ENCODE assay signal across 9 cellular contexts in the genomic region with DNA sequence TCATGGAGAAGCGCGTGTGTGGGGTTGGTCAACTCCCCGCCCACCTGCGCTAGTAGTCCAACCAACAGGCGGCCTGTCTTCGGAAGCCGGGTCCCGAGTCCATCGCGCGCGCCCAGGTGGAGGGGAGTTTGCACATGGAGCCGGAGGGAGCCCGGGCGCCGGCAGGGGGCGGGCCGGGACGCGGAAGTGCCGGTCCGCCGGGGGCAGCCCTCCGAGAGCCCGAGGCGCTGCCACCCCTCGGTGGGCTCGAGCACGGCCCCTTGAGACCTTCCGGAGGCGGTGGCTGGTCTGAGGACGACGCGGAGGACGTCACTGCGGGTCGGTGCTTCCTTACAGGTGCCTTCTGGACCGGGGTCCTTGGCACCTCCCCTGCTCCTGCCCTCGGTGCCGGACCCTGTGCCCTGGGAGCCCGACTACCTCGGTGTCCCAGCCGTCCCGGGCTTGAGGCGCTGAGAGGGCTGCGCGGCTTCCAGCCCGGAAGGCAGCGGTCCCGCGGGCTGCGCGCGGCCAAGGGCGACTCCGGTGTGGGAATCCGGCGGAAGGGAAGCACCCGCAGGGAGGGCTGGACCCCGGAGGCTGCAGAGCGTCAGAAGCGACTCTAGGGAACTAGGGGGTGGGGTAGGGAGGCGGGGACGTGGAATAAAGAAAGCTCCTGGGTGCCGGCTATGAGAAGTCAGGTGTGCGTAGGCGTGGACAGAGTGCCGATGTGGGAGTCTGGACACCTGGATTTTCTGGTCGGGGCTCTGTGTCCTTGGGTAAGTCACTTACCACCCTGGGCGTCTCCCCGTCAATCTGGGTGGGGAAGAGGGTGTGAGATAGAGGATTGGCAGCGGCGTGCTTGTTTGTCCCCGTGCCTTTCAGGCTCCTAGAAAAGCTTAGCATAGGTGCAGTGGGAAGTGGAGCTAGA.
DNase-seq lines count a peak whose midpoint lies in the region; ATAC-seq, FAIRE-seq and TF ChIP-seq lines count a peak whose summit lies in the region.
"Had no signal": no experiment of that assay in that cellular context is flagged by ENCODE, and none has a peak within 500 bp of the region (broad histone marks: within the 10 kb centered on the region; RNA-seq: fewer than 3 reads in every experiment).

No MANE protein-coding gene starts in this region.

- WGBS in A549 (ENCODE audit: missing lambda C conversion rate): 15% methylated on average over 25 of the region's 74 CpGs
- WGBS in lung, 2 donors: 3 to 5% methylated on average over 62 to 74 of the region's 74 CpGs
- 1 to 9% methylated on average over 14 to 57 of the region's 74 CpGs for WGBS in upper lobe of left lung, 2 donors

- CTCF ChIA-PET in A549 (lab: Yijun Ruan, JAX): no interaction called here

- FAIRE-seq in A549 (lab: Jason Lieb, UNC): no peak

- POLR2A ChIA-PET in A549 (lab: Yijun Ruan, JAX): no interaction called here

- peak; percentile 4 to 13 for DNase-seq in A549 (ENCODE audit: low read depth in 1 of 2, low spot score in 1 of 2)
- peak; percentile 62 for DNase-seq in NCI-H1092 treated with DMSO at 0.1 percent for 48 hours (lab: John Stamatoyannopoulos, UW)
- DNase-seq in astrocyte of the hippocampus (ENCODE audit: low read depth, low spot score): peak; percentile 16
- DNase-seq in lung (ENCODE audit: low spot score): no peak
- peak in 1 of 2 donors; percentile 82 for DNase-seq in upper lobe of left lung
- DNase-seq in activated CD4-positive, alpha-beta T cell treated with anti-CD3 and anti-CD28 coated beads, Interleukin-2, amount 50 U/mL, for 1 hour: no peak
- no peak for DNase-seq in activated naive CD4-positive, alpha-beta T cell treated with Interleukin-2 at 50 U/mL for 16 hours

- H3K4me1 ChIP-seq in A549 (0 out of 3 replicates have a peak, but pooled peaks cover 7% of the 10 kb centered on the region), lung (ENCODE audit: control insufficient read depth in 2 of 2, insufficient read depth in 2 of 2, low read length in 2 of 2) (peaks cover 11 to 14% of the 10 kb centered on the region in 2 donors), upper lobe of left lung (peaks cover 12 to 23% (median 14%) of the 10 kb centered on the region in 4 donors)

- H3K36me3 ChIP-seq in lung (ENCODE audit: control insufficient read depth in 2 of 2, insufficient read depth in 2 of 2, low read length in 2 of 2) (no peaks in the 10 kb centered on the region), upper lobe of left lung (no peaks in the 10 kb centered on the region)

- no peak for TF ChIP-seq RAD21 in A549 (conservative IDR thresholded peaks at IDR 0.05 in 1 of 2, IDR thresholded peaks at IDR 0.05 in 1 of 2)

- peak overlapping the region; percentile 38 for H3K4me3 ChIP-seq in A549
- H3K4me3 ChIP-seq in lung: no peak overlapping the region
- H3K4me3 ChIP-seq in upper lobe of left lung: peak overlapping the region; percentile 7 to 48 (median 38)
- H3K4me3 ChIP-seq: SK-N-MC had no signal

- no peak for TF ChIP-seq EP300 in A549 (IDR thresholded peaks at IDR 0.05)
- no peak for TF ChIP-seq EP300 in upper lobe of left lung (IDR thresholded peaks at IDR 0.05)

- TF ChIP-seq POLR2A in A549 (IDR thresholded peaks at IDR 0.05; ENCODE audit: low read length) (no peak), upper lobe of left lung (IDR thresholded peaks at IDR 0.05) (no peak)

- H3K27ac ChIP-seq in A549: no peak overlapping the region
- H3K27ac ChIP-seq in lung (ENCODE audit: low read depth in 1 of 2, low read length in 1 of 2): peak overlapping the region in 1 of 2 donors; percentile 17
- H3K27ac ChIP-seq in upper lobe of left lung: no peak overlapping the region
- H3K27ac ChIP-seq: SK-N-MC had no signal

- no peaks in the 10 kb centered on the region for H3K27me3 ChIP-seq in lung (ENCODE audit: control insufficient read depth, insufficient read depth)
- peaks cover 0 to 14% (median 7%) of the 10 kb centered on the region in 4 donors for H3K27me3 ChIP-seq in upper lobe of left lung

- H3K9me3 ChIP-seq in A549 (no peaks in the 10 kb centered on the region), lung (ENCODE audit: control insufficient read depth in 2 of 2, insufficient read depth in 1 of 2, low read length in 1 of 2) (peaks cover 0 to 2% of the 10 kb centered on the region in 2 donors), upper lobe of left lung (no peaks in the 10 kb centered on the region)

- H3K4me2 ChIP-seq in A549: peak overlapping the region; percentile 72

- TF ChIP-seq CTCF in A549 (IDR thresholded peaks at IDR 0.05): no peak
- TF ChIP-seq CTCF in lung (IDR thresholded peaks at IDR 0.05; ENCODE audit: control extremely low read depth, extremely low read depth): no peak
- TF ChIP-seq CTCF in upper lobe of left lung (IDR thresholded peaks at IDR 0.05): peak in 1 of 6 experiments; percentile 17

- ATAC-seq in A549: peak; percentile 69 to 90
- peak; percentile 23 for ATAC-seq in lung (ENCODE audit: insufficient read depth, low FRiP score)
- peak; percentile 49 to 51 for ATAC-seq in upper lobe of left lung (ENCODE audit: low FRiP score in 2 of 2)
- no peak for ATAC-seq in HG03439 (IDR thresholded peaks at IDR 0.05; ENCODE audit: unreplicated experiment)

TF ChIP-seq in A549, 52 proteins besides CTCF, POLR2A, EP300 and RAD21:
- no peak for TF ChIP-seq CBX2 (IDR thresholded peaks at IDR 0.05; ENCODE audit: borderline replicate concordance, low read depth)
- TF ChIP-seq HOXA7 (CRISPR knock-in tag; IDR thresholded peaks at IDR 0.05): no peak
- no peak for TF ChIP-seq ESRRA (IDR thresholded peaks at IDR 0.05; ENCODE audit: borderline replicate concordance, low read length)
- no peak for TF ChIP-seq POLR2AphosphoS2 (conservative IDR thresholded peaks at IDR 0.05; ENCODE audit: low read length)
- no peak for TF ChIP-seq KDM5A (IDR thresholded peaks at IDR 0.05)
- TF ChIP-seq ZSCAN20 (CRISPR knock-in tag; IDR thresholded peaks at IDR 0.05): no peak
- TF ChIP-seq ZFP36 (IDR thresholded peaks at IDR 0.05; ENCODE audit: borderline replicate concordance, partially characterized antibody): no peak
- TF ChIP-seq CHD2 (IDR thresholded peaks at IDR 0.05; ENCODE audit: low read length, partially characterized antibody): no peak
- no peak for TF ChIP-seq BCL3 (IDR thresholded peaks at IDR 0.05)
- TF ChIP-seq, protein P1, sequence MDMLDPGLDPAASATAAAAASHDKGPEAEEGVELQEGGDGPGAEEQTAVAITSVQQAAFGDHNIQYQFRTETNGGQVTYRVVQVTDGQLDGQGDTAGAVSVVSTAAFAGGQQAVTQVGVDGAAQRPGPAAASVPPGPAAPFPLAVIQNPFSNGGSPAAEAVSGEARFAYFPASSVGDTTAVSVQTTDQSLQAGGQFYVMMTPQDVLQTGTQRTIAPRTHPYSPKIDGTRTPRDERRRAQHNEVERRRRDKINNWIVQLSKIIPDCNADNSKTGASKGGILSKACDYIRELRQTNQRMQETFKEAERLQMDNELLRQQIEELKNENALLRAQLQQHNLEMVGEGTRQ (IDR thresholded peaks at IDR 0.05): no peak
- TF ChIP-seq MAX (IDR thresholded peaks at IDR 0.05): no peak
- TF ChIP-seq CEBPB (IDR thresholded peaks at IDR 0.05): no peak
TF ChIP-seq in A549: peak in this region for 0.

Comparison
In these comparisons a context has a peak if more than half of its experiments do, and no peak if none do; other contexts are left out.
1. DNase-seq: peak in A549 (2 of 2), NCI-H1092 treated with DMSO at 0.1 percent for 48 hours (single experiment) and astrocyte of the hippocampus (single experiment); none in lung (single experiment), activated CD4-positive, alpha-beta T cell treated with anti-CD3 and anti-CD28 coated beads, Interleukin-2, amount 50 U/mL, for 1 hour (single experiment) and activated naive CD4-positive, alpha-beta T cell treated with Interleukin-2 at 50 U/mL for 16 hours (single experiment).